Comparison of ENCODE assay signal across 8 cellular contexts in the genomic region with DNA sequence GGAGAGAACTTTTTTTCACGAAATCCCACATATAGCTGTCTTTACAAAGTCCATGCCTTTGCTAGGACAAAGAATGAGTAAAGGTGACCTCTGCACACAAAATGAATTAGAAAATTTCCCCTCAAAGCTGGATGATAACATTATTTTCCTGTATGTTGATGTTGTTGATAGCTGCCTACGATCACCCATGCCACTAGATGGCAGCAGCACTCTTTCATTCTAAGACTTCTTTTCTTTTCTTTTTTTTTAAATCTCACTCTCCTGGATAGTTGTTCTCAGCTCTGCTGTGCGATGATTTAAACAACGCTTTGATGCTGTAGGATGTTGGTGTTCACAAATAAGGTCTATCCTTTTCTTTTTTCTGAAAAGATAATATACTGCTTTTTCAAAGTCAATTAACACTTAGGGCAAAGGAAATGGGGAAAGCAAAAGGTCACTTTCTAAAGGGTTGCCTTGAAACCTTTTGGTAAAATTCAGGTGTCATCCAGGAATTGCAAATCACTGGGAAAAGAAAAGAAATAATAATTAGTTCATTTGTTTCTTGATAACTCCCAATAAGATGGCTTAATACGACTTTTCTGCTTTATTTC.
DNase-seq lines count a peak whose midpoint lies in the region; ATAC-seq and TF ChIP-seq lines count a peak whose summit lies in the region.

No MANE protein-coding gene starts in this region.

- ATAC-seq in GM19372 (IDR thresholded peaks at IDR 0.05; ENCODE audit: low read depth, unreplicated experiment) (peak; percentile 78), HG03457 (IDR thresholded peaks at IDR 0.05; ENCODE audit: unreplicated experiment) (peak; percentile 53)

- no peaks in the 10 kb centered on the region for H3K4me1 Mint-ChIP-seq in activated CD4-positive, alpha-beta memory T cell treated with anti-CD3 and anti-CD28 coated beads, Interleukin-2, amount 10 ng/mL, durations not matched to agents 7 days and 5 days
- H3K4me1 Mint-ChIP-seq in neural crest cell, result peaks cover 8% of the 10 kb centered on the region

- DNase-seq in D341Med (ENCODE audit: low spot score) (peak; percentile 75), NCI-H524 (lab: John Stamatoyannopoulos, UW) (peak; percentile 16 to 50), fibroblast of gingiva (ENCODE audit: low read depth) (peak; percentile 57), neural crest cell (ENCODE audit: low read depth, low spot score) (peak; percentile 69), NK-92 (lab: John Stamatoyannopoulos, UW; ENCODE audit: unreplicated experiment) (no peak)
- DNase-seq in activated CD4-positive, alpha-beta memory T cell treated with anti-CD3 and anti-CD28 coated beads, Interleukin-2, amount 10 ng/mL, durations not matched to agents 7 days and 5 days, result peak; percentile 48

- no peak overlapping the region for H3K27ac Mint-ChIP-seq in activated CD4-positive, alpha-beta memory T cell treated with anti-CD3 and anti-CD28 coated beads, Interleukin-2, amount 10 ng/mL, durations not matched to agents 7 days and 5 days
- no peak overlapping the region for H3K27ac Mint-ChIP-seq in neural crest cell (ENCODE audit: unreplicated experiment)

- H3K36me3 Mint-ChIP-seq in activated CD4-positive, alpha-beta memory T cell treated with anti-CD3 and anti-CD28 coated beads, Interleukin-2, amount 10 ng/mL, durations not matched to agents 7 days and 5 days (ENCODE audit: low read depth), result no peaks in the 10 kb centered on the region
- H3K36me3 Mint-ChIP-seq in neural crest cell (ENCODE audit: low read depth), result no peaks in the 10 kb centered on the region

- peaks cover 9% of the 10 kb centered on the region for H3K27me3 Mint-ChIP-seq in activated CD4-positive, alpha-beta memory T cell treated with anti-CD3 and anti-CD28 coated beads, Interleukin-2, amount 10 ng/mL, durations not matched to agents 7 days and 5 days
- no peaks in the 10 kb centered on the region for H3K27me3 Mint-ChIP-seq in neural crest cell (ENCODE audit: low read depth)

- H3K4me3 Mint-ChIP-seq in activated CD4-positive, alpha-beta memory T cell treated with anti-CD3 and anti-CD28 coated beads, Interleukin-2, amount 10 ng/mL, durations not matched to agents 7 days and 5 days, result no peak overlapping the region
- no peak overlapping the region for H3K4me3 Mint-ChIP-seq in neural crest cell

- POLR2A ChIA-PET in activated CD4-positive, alpha-beta memory T cell treated with anti-CD3 and anti-CD28 coated beads, Interleukin-2, amount 10 ng/mL, durations not matched to agents 7 days and 5 days (lab: Charles Lee), result no interaction called here

- CTCF ChIA-PET in activated CD4-positive, alpha-beta memory T cell treated with anti-CD3 and anti-CD28 coated beads, Interleukin-2, amount 10 ng/mL, durations not matched to agents 7 days and 5 days (lab: Charles Lee), result interaction anchor here (0.7 to 2.9 kb wide), 9 partner anchors 10 to 279 kb away, joined by 3 to 31 read pairs (median 3); no protein-coding TSS in a partner anchor

- H3K9me3 Mint-ChIP-seq in activated CD4-positive, alpha-beta memory T cell treated with anti-CD3 and anti-CD28 coated beads, Interleukin-2, amount 10 ng/mL, durations not matched to agents 7 days and 5 days, result no peaks in the 10 kb centered on the region
- H3K9me3 Mint-ChIP-seq in neural crest cell, result no peaks in the 10 kb centered on the region

- peak; percentile 94 for TF ChIP-seq CTCF in neural crest cell (conservative IDR thresholded peaks at IDR 0.05)
